Comparison of ENCODE assay signal across 8 cellular contexts in genomic region chr4:20252656-20253271, GRCh38. TPM values are rescaled to one million over a fixed set of nuclear protein-coding genes. Genes with fewer than 3 reads are reported as not detected.
DNase-seq lines count a peak whose midpoint lies in the region; ATAC-seq and TF ChIP-seq lines count a peak whose summit lies in the region.

No MANE protein-coding gene starts in this region.

- intact Hi-C loops in esophagus muscularis mucosa (cut with DNase I) = loop anchor here (5.0 kb wide), 1 partner anchor 165 kb away; no protein-coding TSS in a partner anchor

- peak overlapping the region; percentile 74 for H3K27ac Mint-ChIP-seq in neural progenitor cell

- WGBS in esophagus muscularis mucosa = 3% methylated on average over 27 of the region's 54 CpGs

- H3K27me3 ChIP-seq in NT2/D1 (ENCODE audit: insufficient read depth, insufficient read length) = peaks cover 61% of the 10 kb centered on the region
- H3K27me3 ChIP-seq in esophagus muscularis mucosa = peaks cover 0 to 14% (median 3%) of the 10 kb centered on the region in 4 donors
- peaks cover 83% of the 10 kb centered on the region for H3K27me3 ChIP-seq in neural progenitor cell

- H4K20me1 ChIP-seq in neural progenitor cell (ENCODE audit: low read depth) = peaks cover 25% of the 10 kb centered on the region

- peaks cover 11% of the 10 kb centered on the region for H3K27me3 Mint-ChIP-seq in neural progenitor cell (ENCODE audit: insufficient read depth, low read depth)

- peaks cover 41% of the 10 kb centered on the region for H3K4me1 Mint-ChIP-seq in neural progenitor cell

- H3K27ac ChIP-seq in esophagus muscularis mucosa (replicated peaks in 1 of 4) = peak overlapping the region; percentile 80 to 88 (median 86)
- no peak overlapping the region for H3K27ac ChIP-seq in neural progenitor cell

- H3K4me1 ChIP-seq in NT2/D1 (ENCODE audit: insufficient read depth, insufficient read length) (peaks cover 11% of the 10 kb centered on the region), esophagus muscularis mucosa (peaks cover 21 to 60% (median 37%) of the 10 kb centered on the region in 4 donors), neural progenitor cell (peaks cover 13% of the 10 kb centered on the region)

- no peak for TF ChIP-seq POLR2A in esophagus muscularis mucosa (IDR thresholded peaks at IDR 0.05; ENCODE audit: low read depth)

- no peak for ATAC-seq in HG03565 (IDR thresholded peaks at IDR 0.05; ENCODE audit: unreplicated experiment)

- TF ChIP-seq CTCF in esophagus muscularis mucosa (IDR thresholded peaks at IDR 0.05) = no peak
- no peak for TF ChIP-seq CTCF in neural progenitor cell (IDR thresholded peaks at IDR 0.05)

- H3K4me3 Mint-ChIP-seq in neural progenitor cell = peak overlapping the region; percentile 100

- H3K9ac ChIP-seq in NT2/D1 (ENCODE audit: insufficient read length, low read depth) (peak overlapping the region; percentile 68), neural progenitor cell (no peak overlapping the region)

- TF ChIP-seq EP300 in esophagus muscularis mucosa (IDR thresholded peaks at IDR 0.05) = no peak

- H3K9me3 Mint-ChIP-seq in neural progenitor cell = no peaks in the 10 kb centered on the region

- peaks cover 7% of the 10 kb centered on the region for H3F3A ChIP-seq in neural progenitor cell (ENCODE audit: low read depth)

- H3K4me3 ChIP-seq in NT2/D1 (ENCODE audit: insufficient read length, low read depth) (peak overlapping the region; percentile 62), esophagus muscularis mucosa (peak overlapping the region; percentile 78 to 89 (median 84)), neural progenitor cell (peak overlapping the region; percentile 81)

- H3K79me2 ChIP-seq in neural progenitor cell (ENCODE audit: low read depth) = no peaks in the 10 kb centered on the region

- H3K9me3 ChIP-seq in NT2/D1 (ENCODE audit: insufficient read depth, low read length) = no peaks in the 10 kb centered on the region
- H3K9me3 ChIP-seq in esophagus muscularis mucosa = no peaks in the 10 kb centered on the region
- no peaks in the 10 kb centered on the region for H3K9me3 ChIP-seq in neural progenitor cell (ENCODE audit: low read depth)

- H3K36me3 Mint-ChIP-seq in neural progenitor cell = peaks cover 5% of the 10 kb centered on the region

- peak overlapping the region; percentile 98 for H3K4me2 ChIP-seq in neural progenitor cell

- H2AFZ ChIP-seq in neural progenitor cell (replicated peaks) = peak overlapping the region; percentile 96

- H3K36me3 ChIP-seq in NT2/D1 (ENCODE audit: insufficient read depth, insufficient read length, low read length) (no peaks in the 10 kb centered on the region), esophagus muscularis mucosa (no peaks in the 10 kb centered on the region), neural progenitor cell (no peaks in the 10 kb centered on the region)

- peak; percentile 42 for DNase-seq in NCI-H345 (lab: John Stamatoyannopoulos, UW)
- no peak for DNase-seq in NCI-H345 treated with DMSO at 0.1 percent for 48 hours (lab: John Stamatoyannopoulos, UW; ENCODE audit: unreplicated experiment)
- DNase-seq in NT2/D1 (ENCODE audit: low read depth, low spot score) = no peak
- no peak for DNase-seq in esophagus muscularis mucosa (ENCODE audit: extremely low spot score)
- DNase-seq in neural progenitor cell (ENCODE audit: low spot score) = peak; percentile 64
- DNase-seq in mesenteric fat pad (ENCODE audit: low spot score) = no peak
- no peak for DNase-seq in H4 (ENCODE audit: low spot score)

RNA-seq across cellular contexts. Expression of gene SLIT2, which starts 1.1 kb away (rescaled TPM):
- 100 to 1,000 TPM in 1 of 4 donors, 10 to 100 TPM in 3; 82.3 to 101 (median 92.0) TPM for total RNA-seq in esophagus muscularis mucosa
- 1.2 and 3.0 TPM in 2 replicates for total RNA-seq in neural progenitor cell (ENCODE audit: low replicate concordance)
- total RNA-seq in mesenteric fat pad = 11.6 TPM
- 3.4 and 9.1 TPM in 2 replicates for total RNA-seq in H4 (2014; rRNA removed; shearing (Covaris generic))

Comparison
In these comparisons a context has a peak if more than half of its experiments do, and no peak if none do; other contexts are left out.
1. DNase-seq: peak in NCI-H345 (single experiment) and neural progenitor cell (single experiment); none in NCI-H345 treated with DMSO at 0.1 percent for 48 hours (single experiment), NT2/D1 (single experiment), esophagus muscularis mucosa (single experiment), mesenteric fat pad (single experiment) and H4 (single experiment).
2. Peak in every context shown above with its lines, with median percentiles within 50 percentile points of each other: H3K4me3 ChIP-seq.